8 cellular contexts compared by ENCODE assay signal in genomic region chr4:26459054-26459755, GRCh38. TPM values are rescaled to one million over a fixed set of nuclear protein-coding genes. Genes with fewer than 3 reads are reported as not detected.
A peak's percentile ranks its signal among the peaks of the same experiment; 100 is the strongest.
DNase-seq lines count a peak whose midpoint lies in the region; ATAC-seq and TF ChIP-seq lines count a peak whose summit lies in the region.

No MANE protein-coding gene starts in this region.

- H3K4me3 ChIP-seq in cardiac muscle cell (no peak overlapping the region), adrenal gland (no peak overlapping the region), hepatocyte (no peak overlapping the region), spleen (peak overlapping the region in 1 of 8 donors; percentile 39)

- peak overlapping the region; percentile 43 for H3K4me2 ChIP-seq in hepatocyte

- peaks cover 13% of the 10 kb centered on the region for H3K4me1 Mint-ChIP-seq in HFFc6 (ENCODE audit: low read depth)

- peak overlapping the region; percentile 35 for H3K4me3 Mint-ChIP-seq in HFFc6

- no peaks in the 10 kb centered on the region for H3K36me3 Mint-ChIP-seq in HFFc6 (ENCODE audit: low read depth)

- H3K27ac ChIP-seq in cardiac muscle cell (no peak overlapping the region), adrenal gland (no peak overlapping the region), hepatocyte (no peak overlapping the region), spleen (no peak overlapping the region)

- no peak overlapping the region for H3K27ac Mint-ChIP-seq in HFFc6

- ATAC-seq in Right ventricle myocardium inferior, result no peak
- ATAC-seq in GM21529 (IDR thresholded peaks at IDR 0.05; ENCODE audit: unreplicated experiment), result no peak

- no peaks in the 10 kb centered on the region for H3K79me2 ChIP-seq in hepatocyte

- TF ChIP-seq POLR2A in adrenal gland (IDR thresholded peaks at IDR 0.05) (no peak), spleen (IDR thresholded peaks at IDR 0.05) (no peak)

- DNase-seq in cardiac muscle cell (ENCODE audit: low read depth in 1 of 2, low spot score in 1 of 2), result peak; percentile 56 to 80
- no peak for DNase-seq in Right ventricle myocardium inferior (ENCODE audit: missing footprints)
- DNase-seq in HFFc6, result peak; percentile 67
- peak; percentile 19 for DNase-seq in NCI-H2196 (lab: John Stamatoyannopoulos, UW; ENCODE audit: unreplicated experiment)
- peak in 2 of 7 donors; percentile 25 to 28 for DNase-seq in adrenal gland
- peak; percentile 74 for DNase-seq in hepatocyte (ENCODE audit: low spot score)
- DNase-seq in spleen, result no peak

- peaks cover 13% of the 10 kb centered on the region for H3K9me3 Mint-ChIP-seq in HFFc6

- H3K36me3 ChIP-seq in cardiac muscle cell, result no peaks in the 10 kb centered on the region
- H3K36me3 ChIP-seq in adrenal gland (replicated peaks in 1 of 2), result no peaks in the 10 kb centered on the region
- no peaks in the 10 kb centered on the region for H3K36me3 ChIP-seq in hepatocyte (replicated peaks; ENCODE audit: insufficient read depth, low read depth)
- no peaks in the 10 kb centered on the region for H3K36me3 ChIP-seq in spleen

- H3K4me1 ChIP-seq in cardiac muscle cell (ENCODE audit: low read depth) (no peaks in the 10 kb centered on the region), adrenal gland (replicated peaks in 1 of 2) (no peaks in the 10 kb centered on the region), hepatocyte (ENCODE audit: insufficient read depth) (no peaks in the 10 kb centered on the region), spleen (peaks cover 0 to 8% (median 3%) of the 10 kb centered on the region in 6 donors)

- 30 to 34% (median 32%) methylated on average over 19 of the region's 19 CpGs for WGBS in adrenal gland, 4 donors
- WGBS in hepatocyte (ENCODE audit: low lambda C conversion rate, missing lambda C conversion rate), result 26% methylated on average over 19 of the region's 19 CpGs
- 31 to 44% (median 35%) methylated on average over 19 of the region's 19 CpGs for WGBS in spleen, 5 donors

- peaks cover 5% of the 10 kb centered on the region for H3K27me3 Mint-ChIP-seq in HFFc6 (ENCODE audit: insufficient read depth)

- H3K27me3 ChIP-seq in cardiac muscle cell (no peaks in the 10 kb centered on the region), adrenal gland (no peaks in the 10 kb centered on the region), hepatocyte (no peaks in the 10 kb centered on the region), spleen (replicated peaks in 1 of 7) (no peaks in the 10 kb centered on the region)

- no peaks in the 10 kb centered on the region for H3K9me3 ChIP-seq in cardiac muscle cell (ENCODE audit: low read depth)
- no peaks in the 10 kb centered on the region for H3K9me3 ChIP-seq in adrenal gland (replicated peaks in 1 of 3)
- no peaks in the 10 kb centered on the region for H3K9me3 ChIP-seq in hepatocyte (ENCODE audit: low read depth)
- H3K9me3 ChIP-seq in spleen, result peaks cover 0 to 7% (median 0%) of the 10 kb centered on the region in 8 donors

- intact Hi-C loops in Right ventricle myocardium inferior (cut with DNase I), result loop anchor here (1.0 to 10.0 kb wide), 2 partner anchors 266 to 551 kb away; no protein-coding TSS in a partner anchor
- intact Hi-C loops in adrenal gland (cut with DNase I), result loop anchor here in 1 of 2 donors (10.0 kb wide), 2 partner anchors 266 to 556 kb away; no protein-coding TSS in a partner anchor
- intact Hi-C loops in spleen (cut with DNase I; ENCODE audit: low total_unique reads), result loop anchor here (5.0 kb wide), 1 partner anchor 553 kb away; no protein-coding TSS in a partner anchor

- H2AFZ ChIP-seq in hepatocyte, result no peak overlapping the region

- TF ChIP-seq CTCF in cardiac muscle cell (IDR thresholded peaks at IDR 0.05; ENCODE audit: low read depth, low read length) (peak; percentile 68), HFFc6 (IDR thresholded peaks at IDR 0.05) (peak; percentile 84), adrenal gland (IDR thresholded peaks at IDR 0.05) (peak; percentile 53 to 67 (median 62)), hepatocyte (IDR thresholded peaks at IDR 0.05; ENCODE audit: poor library complexity) (peak; percentile 71), spleen (IDR thresholded peaks at IDR 0.05 in 8 of 11, conservative IDR thresholded peaks at IDR 0.05 in 3 of 11) (peak in 8 of 11 experiments; percentile 34 to 64 (median 55))

- no peaks in the 10 kb centered on the region for H3K9me2 ChIP-seq in hepatocyte (replicated peaks; ENCODE audit: insufficient read depth)

- no peaks in the 10 kb centered on the region for H4K20me1 ChIP-seq in hepatocyte (ENCODE audit: insufficient read depth, poor library complexity, severe bottlenecking)

RNA-seq across cellular contexts. Expression of gene CCKAR, which starts 31.1 kb away (rescaled TPM):
- total RNA-seq in cardiac muscle cell (0.89 and 1.5 TPM in 2 replicates), Right ventricle myocardium inferior (not detected), adrenal gland (under 1 TPM in 1 of 8 donors, not detected in 7; 0.61 TPM), hepatocyte (0.77 TPM in 1 of 2 replicates, not detected in the other), spleen (not detected)
- polyA plus RNA-seq in cardiac muscle cell (0.23 TPM in 1 of 2 replicates, not detected in the other), adrenal gland (not detected), hepatocyte (not detected in 2 replicates), spleen (not detected)
- not detected for total RNA-seq in HFFc6 (2021; fragmentation: NEBNext Ultra II Directional; extraction: Animal tissue kit (Norgen Biotek cat#: 25700))

Comparison
In these comparisons a context has a peak if more than half of its experiments do, and no peak if none do; other contexts are left out.
1. DNase-seq: peak in cardiac muscle cell (2 of 2), HFFc6 (single experiment), NCI-H2196 (single experiment) and hepatocyte (single experiment); none in Right ventricle myocardium inferior (single experiment) and spleen (single experiment).
2. Peak in every context shown above with its lines, with median percentiles within 50 percentile points of each other: CTCF ChIP-seq.